In genomic region chr1:226904772-226905171, GRCh38 we compare ENCODE assay signal across 18 cellular contexts.
"Had no signal": no experiment of that assay in that cellular context is flagged by ENCODE, and none has a peak within 500 bp of the region (broad histone marks: within the 10 kb centered on the region; RNA-seq: fewer than 3 reads in every experiment).

No MANE protein-coding gene starts in this region.

- H3K4me1 ChIP-seq: suprapubic skin, upper lobe of right lung had no signal

- H3K4me3 ChIP-seq: dorsolateral prefrontal cortex, gastrocnemius medialis, lung, smooth muscle cell, suprapubic skin, tibial artery, upper lobe of right lung had no signal

- H3K27ac ChIP-seq: dorsolateral prefrontal cortex, neutrophil, suprapubic skin, tibial artery, upper lobe of right lung had no signal

- H3K36me3 ChIP-seq: neutrophil, upper lobe of right lung had no signal

- H3K27me3 ChIP-seq: dorsolateral prefrontal cortex, gastrocnemius medialis, neutrophil, suprapubic skin, tibial artery, upper lobe of right lung had no signal

- DNase-seq: cortex of kidney; effector CD8-positive, alpha-beta T cell; gastrocnemius medialis; glutamatergic neuron; islet precursor cell; mesenchymal stem cell; midbrain; naive B cell; stimulated activated CD4-positive, alpha-beta T cell treated with anti-CD3 and anti-CD28 coated beads, Interleukin-2, amount 100 ng/mL, for 48 hours; stimulated activated naive CD4-positive, alpha-beta T cell treated with Interleukin-2 at 50 U/mL for 16 hours; upper lobe of right lung had no signal

- H3K4me2 ChIP-seq: smooth muscle cell had no signal

- H3K9me3 ChIP-seq: gastrocnemius medialis, neutrophil, suprapubic skin, tibial artery, upper lobe of right lung had no signal

- ATAC-seq: left lobe of liver, upper lobe of right lung had no signal
